13 cellular contexts compared by ENCODE assay signal in genomic region chr3:108103971-108104797, GRCh38. TPM values are rescaled to one million over a fixed set of nuclear protein-coding genes. Genes with fewer than 3 reads are reported as not detected.
DNase-seq lines count a peak whose midpoint lies in the region; ATAC-seq, FAIRE-seq and TF ChIP-seq lines count a peak whose summit lies in the region.
"Had no signal": no experiment of that assay in that cellular context is flagged by ENCODE, and none has a peak within 500 bp of the region (broad histone marks: within the 10 kb centered on the region; RNA-seq: fewer than 3 reads in every experiment).

No MANE protein-coding gene starts in this region.

- H3K9me3 ChIP-seq in right atrium auricular region (no peaks in the 10 kb centered on the region), keratinocyte (ENCODE audit: control insufficient read depth, low read depth, low read length) (no peaks in the 10 kb centered on the region)
- H3K9me3 ChIP-seq: gastrocnemius medialis had no signal

- no peaks in the 10 kb centered on the region for H3K36me3 Mint-ChIP-seq in activated B cell treated with CpG ODN at 0.5 μM for 24 hours (ENCODE audit: low read depth)

- CTCF ChIA-PET in activated B cell treated with CpG ODN at 0.5 μM for 24 hours (lab: Charles Lee): interaction anchor here (1.8 to 1.9 kb wide), 2 partner anchors 14 to 18 kb away, joined by 4 to 5 read pairs; no protein-coding TSS in a partner anchor

- intact Hi-C loops in Right ventricle myocardium inferior (cut with DNase I): no loop called here
- intact Hi-C loops in activated B cell treated with CpG ODN at 0.5 μM for 24 hours (cut with micrococcal nuclease): no loop called here
- intact Hi-C loops in posterior cingulate gyrus (cut with DNase I): no loop called here

- no peaks in the 10 kb centered on the region for H3K27me3 Mint-ChIP-seq in activated B cell treated with CpG ODN at 0.5 μM for 24 hours

- H2AFZ ChIP-seq in keratinocyte (ENCODE audit: control insufficient read depth, low read length): peak overlapping the region; percentile 33

- no peak overlapping the region for H3K4me2 ChIP-seq in keratinocyte (ENCODE audit: control insufficient read depth, extremely low read depth, insufficient read depth, low read depth, low read length)

- H4K20me1 ChIP-seq in keratinocyte (ENCODE audit: control insufficient read depth, extremely low read depth, insufficient read depth, low read length): no peaks in the 10 kb centered on the region

- H3K4me3 ChIP-seq in right atrium auricular region: no peak overlapping the region
- no peak overlapping the region for H3K4me3 ChIP-seq in keratinocyte (ENCODE audit: control insufficient read depth in 2 of 3, extremely low read depth in 1 of 3, insufficient read depth in 2 of 3, low read depth in 1 of 3, low read length in 3 of 3)
- H3K4me3 ChIP-seq: gastrocnemius medialis, skin epidermis had no signal

- no peak for DNase-seq in Right ventricle myocardium inferior (ENCODE audit: missing footprints)
- DNase-seq in right atrium auricular region (ENCODE audit: low spot score): no peak
- no peak for DNase-seq in activated B cell treated with CpG ODN at 0.5 μM for 24 hours
- no peak for DNase-seq in keratinocyte (ENCODE audit: low read depth, low spot score)
- DNase-seq in Kasumi-1 (lab: John Stamatoyannopoulos, UW): no peak
- no peak for DNase-seq in posterior cingulate gyrus
- DNase-seq: gastrocnemius medialis, mesenchymal stem cell, NCI-H526 treated with DMSO at 0.1 percent for 48 hours had no signal

- peak overlapping the region; percentile 12 for H3K27ac Mint-ChIP-seq in activated B cell treated with CpG ODN at 0.5 μM for 24 hours
- H3K27ac Mint-ChIP-seq: T-helper 1 cell treated with Interleukin-12 subunit alpha and Interleukin-12 subunit beta and Interleukin-4 antibody, amounts not matched to agents 30 μg/mL and 1 μg/mL, for 36 hours had no signal

- H3K27ac ChIP-seq in right atrium auricular region (peak overlapping the region in 1 of 2 donors; percentile 45), keratinocyte (ENCODE audit: control insufficient read depth, insufficient read depth, low read length) (no peak overlapping the region)
- H3K27ac ChIP-seq: gastrocnemius medialis had no signal

- H3K9ac ChIP-seq in keratinocyte (ENCODE audit: control insufficient read depth, extremely low read depth, insufficient read depth, low read length): no peak overlapping the region

- dilution Hi-C loops in keratinocyte (cut with MboI; ENCODE audit: extremely low pct_ligation_motif_present, low sequenced_read_pairs): no loop called here

- TF ChIP-seq CTCF in right atrium auricular region (IDR thresholded peaks at IDR 0.05): no peak
- no peak for TF ChIP-seq CTCF in activated B cell treated with CpG ODN at 0.5 μM for 24 hours (IDR thresholded peaks at IDR 0.05)
- no peak for TF ChIP-seq CTCF in keratinocyte (optimal IDR thresholded peaks at IDR 0.05 in 1 of 3, IDR thresholded peaks at IDR 0.05 in 1 of 3, conservative IDR thresholded peaks at IDR 0.05 in 1 of 3; ENCODE audit: extremely low read depth in 1 of 3, insufficient read depth in 2 of 3, low read length in 3 of 3)

- no peak overlapping the region for H3K4me3 Mint-ChIP-seq in activated B cell treated with CpG ODN at 0.5 μM for 24 hours
- H3K4me3 Mint-ChIP-seq: T-helper 1 cell treated with Interleukin-12 subunit alpha and Interleukin-12 subunit beta and Interleukin-4 antibody, amounts not matched to agents 30 μg/mL and 1 μg/mL, for 36 hours had no signal

- no peaks in the 10 kb centered on the region for H3K9me1 ChIP-seq in keratinocyte (ENCODE audit: control insufficient read depth, extremely low read depth, insufficient read depth, low read length)

- no peaks in the 10 kb centered on the region for H3K79me2 ChIP-seq in keratinocyte (ENCODE audit: control insufficient read depth, insufficient read depth, low read length)

- no peaks in the 10 kb centered on the region for H3K9me3 Mint-ChIP-seq in activated B cell treated with CpG ODN at 0.5 μM for 24 hours
- H3K9me3 Mint-ChIP-seq: T-helper 1 cell treated with Interleukin-12 subunit alpha and Interleukin-12 subunit beta and Interleukin-4 antibody, amounts not matched to agents 30 μg/mL and 1 μg/mL, for 36 hours had no signal

- H3K36me3 ChIP-seq in right atrium auricular region: no peaks in the 10 kb centered on the region
- H3K36me3 ChIP-seq in keratinocyte (ENCODE audit: control insufficient read depth in 2 of 2, extremely low read depth in 1 of 2, insufficient read depth in 2 of 2, low read length in 2 of 2): no peaks in the 10 kb centered on the region
- H3K36me3 ChIP-seq: gastrocnemius medialis had no signal

- ATAC-seq in Right ventricle myocardium inferior (peak; percentile 70), activated B cell treated with CpG ODN at 0.5 μM for 24 hours (ENCODE audit: low read depth) (no peak), HG03097 (IDR thresholded peaks at IDR 0.05; ENCODE audit: low FRiP score, unreplicated experiment) (no peak), HG03139 (IDR thresholded peaks at IDR 0.05; ENCODE audit: unreplicated experiment) (no peak)
- ATAC-seq: gastrocnemius medialis had no signal

- H3K4me1 Mint-ChIP-seq in activated B cell treated with CpG ODN at 0.5 μM for 24 hours: peaks cover 69% of the 10 kb centered on the region

- no peak for FAIRE-seq in keratinocyte (lab: Jason Lieb, UNC)

- H3K27me3 ChIP-seq in right atrium auricular region: no peaks in the 10 kb centered on the region
- H3K27me3 ChIP-seq in keratinocyte (ENCODE audit: control insufficient read depth, extremely low read depth, insufficient read depth, low read length): no peaks in the 10 kb centered on the region
- H3K27me3 ChIP-seq: gastrocnemius medialis had no signal

- H3K4me1 ChIP-seq in right atrium auricular region: peaks cover 0 to 9% of the 10 kb centered on the region in 2 donors
- H3K4me1 ChIP-seq in keratinocyte (ENCODE audit: control insufficient read depth, extremely low read depth, insufficient read depth, low read length): peaks cover 3% of the 10 kb centered on the region
- H3K4me1 ChIP-seq: gastrocnemius medialis had no signal

- POLR2A ChIA-PET in activated B cell treated with CpG ODN at 0.5 μM for 24 hours (lab: Charles Lee): interaction anchor here (10.4 kb wide), 1 partner anchor 20 kb away, joined by 188 read pairs; no protein-coding TSS in a partner anchor

RNA-seq across cellular contexts. Expression of gene CD47, which starts 13.4 kb away (rescaled TPM):
- total RNA-seq in Right ventricle myocardium inferior (44.2 TPM), right atrium auricular region (10 to 100 TPM; 52.1 to 92.2 TPM), activated B cell treated with CpG ODN at 0.5 μM for 24 hours (158 and 184 TPM in 2 replicates)
- polyA plus RNA-seq in keratinocyte: 48.3 to 96.5 TPM (median 64.3 TPM) in 3 replicates
- polyA plus RNA-seq in keratinocyte (2011; ENCODE audit: low read depth): 84.5 TPM
- 39.4 and 72.7 TPM in 2 replicates for polyA plus RNA-seq in keratinocyte (2011; cell fraction: cytosol; rRNA removed)
- 73.2 and 105 TPM in 2 replicates for polyA plus RNA-seq in keratinocyte (2011; cell fraction: nucleus; rRNA removed)
- polyA plus RNA-seq in keratinocyte (2012; ENCODE audit: low replicate concordance): 30.9 and 48.9 TPM in 2 replicates
- polyA minus RNA-seq in keratinocyte: 29.9 to 61.0 TPM (median 36.8 TPM) in 3 replicates
- 11.7 TPM for polyA minus RNA-seq in keratinocyte (2011; cell fraction: cytosol; rRNA and poly(A)+ RNA removed)
- polyA minus RNA-seq in keratinocyte (2011; cell fraction: nucleus; rRNA and poly(A)+ RNA removed): 29.3 and 66.9 TPM in 2 replicates
